In the genomic region with DNA sequence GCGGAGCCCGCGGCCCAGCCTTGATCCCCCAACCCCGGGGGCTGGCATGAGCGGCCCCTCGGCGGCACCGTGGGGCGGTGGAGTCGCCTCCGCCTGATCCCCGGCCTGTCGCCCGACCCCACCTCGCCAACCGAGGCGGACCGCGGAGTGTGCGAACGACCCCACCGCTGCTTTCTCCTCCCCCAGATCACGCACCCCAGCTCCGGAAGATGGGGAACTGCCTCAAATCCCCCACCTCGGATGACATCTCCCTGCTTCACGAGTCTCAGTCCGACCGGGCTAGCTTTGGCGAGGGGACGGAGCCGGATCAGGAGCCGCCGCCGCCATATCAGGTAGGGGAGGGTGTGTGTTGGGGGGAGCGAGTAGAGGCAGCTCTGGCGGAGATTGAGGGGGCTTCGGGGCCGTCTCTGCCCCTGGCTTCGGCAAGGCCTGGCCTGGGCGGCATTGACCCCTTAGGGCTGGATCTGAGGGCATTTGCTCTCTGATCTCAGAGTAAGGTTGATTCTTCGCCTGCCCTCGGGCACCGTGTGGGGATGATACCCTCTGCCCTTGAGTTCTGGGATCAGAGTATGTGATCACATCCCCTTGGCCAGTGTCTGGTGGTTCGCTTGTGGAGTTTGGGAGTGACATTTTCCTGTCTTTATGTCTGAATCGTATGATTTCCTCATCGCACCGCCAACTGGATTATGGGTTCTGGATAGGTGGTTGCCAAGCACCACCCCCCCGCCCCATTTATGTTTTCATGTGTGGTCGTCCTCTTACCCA, we compare ENCODE assay signal across 8 cellular contexts. TPM values are rescaled to one million over a fixed set of nuclear protein-coding genes. Genes with fewer than 3 reads are reported as not detected.
A peak's percentile ranks its signal among the peaks of the same experiment; 100 is the strongest.
DNase-seq lines count a peak whose midpoint lies in the region; ATAC-seq, FAIRE-seq and TF ChIP-seq lines count a peak whose summit lies in the region.

No MANE protein-coding gene starts in this region.

- peak overlapping the region; percentile 100 for H3K9ac ChIP-seq in mucosa of stomach (ENCODE audit: low read length)

- TF ChIP-seq POLR2A in GM12891 (IDR thresholded peaks at IDR 0.05; ENCODE audit: low read depth, low read length) (no peak), H54 (IDR thresholded peaks at IDR 0.05; ENCODE audit: low read depth, low read length) (no peak)

- FAIRE-seq in GM12891 (lab: Jason Lieb, UNC), result peak; percentile 71
- FAIRE-seq in H54 (lab: Jason Lieb, UNC), result no peak

- ATAC-seq in HG02798 (IDR thresholded peaks at IDR 0.05; ENCODE audit: poor library complexity, unreplicated experiment), result peak; percentile 2

- no peak for TF ChIP-seq CTCF in epithelial cell of proximal tubule (conservative IDR thresholded peaks at IDR 0.05; ENCODE audit: low read depth, low read length)

- no peaks in the 10 kb centered on the region for H3K9me3 ChIP-seq in mucosa of stomach (ENCODE audit: control insufficient read depth, low read length)

- H3K4me1 ChIP-seq in mucosa of stomach (ENCODE audit: control insufficient read depth, insufficient read depth, low read length), result peaks cover 15% of the 10 kb centered on the region

- H3K4me3 ChIP-seq in epithelial cell of proximal tubule (ENCODE audit: low read depth, low read length) (peak overlapping the region; percentile 76), mucosa of stomach (ENCODE audit: low read length) (peak overlapping the region; percentile 98)

- DNase-seq in GM12891 (ENCODE audit: insufficient read length, low spot score), result no peak
- DNase-seq in NCI-H2081 treated with DMSO at 0.1 percent for 48 hours (lab: John Stamatoyannopoulos, UW), result peak; percentile 27
- DNase-seq in activated CD8-positive, alpha-beta memory T cell treated with anti-CD3 and anti-CD28 coated beads for 48 hours (ENCODE audit: low read depth in 2 of 3, low spot score in 2 of 3), result peak in 2 of 3 experiments; percentile 19 to 41
- no peak for DNase-seq in epithelial cell of proximal tubule (ENCODE audit: low read depth)
- DNase-seq in stimulated activated naive CD4-positive, alpha-beta T cell treated with Interleukin-2 at 50 U/mL for 16 hours (lab: John Stamatoyannopoulos, UW), result peak; percentile 43
- DNase-seq in H54 (ENCODE audit: insufficient read length, low spot score), result no peak

- H3K27me3 ChIP-seq in mucosa of stomach (ENCODE audit: control insufficient read depth, insufficient read depth, low read length), result no peaks in the 10 kb centered on the region

- no peaks in the 10 kb centered on the region for H3K36me3 ChIP-seq in mucosa of stomach (ENCODE audit: control insufficient read depth, insufficient read depth, low read length)

TF ChIP-seq in GM12891, 5 proteins besides CTCF, POLR2A, EP300 and RAD21:
- TF ChIP-seq SPI1 (IDR thresholded peaks at IDR 0.05; ENCODE audit: low read depth, low read length) (no peak), PAX5 (IDR thresholded peaks at IDR 0.05; ENCODE audit: insufficient read depth, low read length, severe bottlenecking) (no peak), TAF1 (IDR thresholded peaks at IDR 0.05; ENCODE audit: low read depth, low read length) (no peak), POU2F2 (IDR thresholded peaks at IDR 0.05; ENCODE audit: low read depth, low read length) (no peak; the same call in 1 of the 2 replicates), POLR2AphosphoS5 (IDR thresholded peaks at IDR 0.05; ENCODE audit: low read depth, low read length) (no peak; the same call in 1 of the 2 replicates)

RNA-seq across cellular contexts. Expression of a gene that starts 0.7 kb away (rescaled TPM):
- polyA plus RNA-seq in GM12891 (2012; ENCODE audit: low read depth, missing spikeins), result 28.0 TPM
- 54.5 and 81.4 TPM in 2 replicates for total RNA-seq in epithelial cell of proximal tubule

Comparison
In these comparisons a context has a peak if more than half of its experiments do, and no peak if none do; other contexts are left out.
1. DNase-seq: peak in NCI-H2081 treated with DMSO at 0.1 percent for 48 hours (single experiment), activated CD8-positive, alpha-beta memory T cell treated with anti-CD3 and anti-CD28 coated beads for 48 hours (2 of 3) and stimulated activated naive CD4-positive, alpha-beta T cell treated with Interleukin-2 at 50 U/mL for 16 hours (single experiment); none in GM12891 (single experiment), epithelial cell of proximal tubule (single experiment) and H54 (single experiment).